In genomic region chr1:23555225-23555801, GRCh38 we compare ENCODE assay signal across 8 cellular contexts. TPM values are rescaled to one million over a fixed set of nuclear protein-coding genes. Genes with fewer than 3 reads are reported as not detected.
DNase-seq lines count a peak whose midpoint lies in the region; ATAC-seq and TF ChIP-seq lines count a peak whose summit lies in the region.

No MANE protein-coding gene starts in this region.

- TF ChIP-seq RAD21 in liver (IDR thresholded peaks at IDR 0.05), result no peak

- ATAC-seq in HG03045 (IDR thresholded peaks at IDR 0.05; ENCODE audit: unreplicated experiment) (no peak), GM18519 (IDR thresholded peaks at IDR 0.05; ENCODE audit: low FRiP score, unreplicated experiment) (no peak)

- H3K4me3 ChIP-seq in Karpas-422 (ENCODE audit: low read length) (peak overlapping the region; percentile 52), liver (ENCODE audit: low read depth in 1 of 3, low read length in 3 of 3) (peak overlapping the region; percentile 11 to 58 (median 32)), tibial nerve (peak overlapping the region; percentile 44 to 93 (median 82))

- 0 out of 2 replicates have a peak, but pooled peaks cover 4% of the 10 kb centered on the region for H3K79me2 ChIP-seq in Karpas-422 (ENCODE audit: low read length)

- peak overlapping the region; percentile 65 for H3K4me2 ChIP-seq in Karpas-422 (ENCODE audit: low read depth, low read length, poor library complexity, severe bottlenecking)

- H3K9me2 ChIP-seq in Karpas-422 (replicated peaks; ENCODE audit: insufficient read depth, low read length), result no peaks in the 10 kb centered on the region

- TF ChIP-seq POLR2A in tibial nerve (IDR thresholded peaks at IDR 0.05), result no peak

- no peaks in the 10 kb centered on the region for H3K36me3 ChIP-seq in Karpas-422 (ENCODE audit: insufficient read depth, low read length)
- no peaks in the 10 kb centered on the region for H3K36me3 ChIP-seq in liver (ENCODE audit: control insufficient read depth in 4 of 4, insufficient read depth in 3 of 4, low read depth in 1 of 4, low read length in 3 of 4)
- peaks cover 0 to 13% (median 0%) of the 10 kb centered on the region in 3 donors for H3K36me3 ChIP-seq in tibial nerve

- WGBS in liver, result 36% methylated on average over 18 of the region's 18 CpGs
- WGBS in tibial nerve, 2 donors, result 6 to 7% methylated on average over 18 of the region's 18 CpGs

- H3K9ac ChIP-seq in Karpas-422 (ENCODE audit: low read length) (peak overlapping the region; percentile 57), liver (ENCODE audit: low read depth in 1 of 2, low read length in 2 of 2) (no peak overlapping the region)

- H3K27me3 ChIP-seq in Karpas-422 (ENCODE audit: low read length) (no peaks in the 10 kb centered on the region), liver (ENCODE audit: control insufficient read depth in 4 of 4, insufficient read depth in 4 of 4, low read length in 3 of 4) (no peaks in the 10 kb centered on the region), tibial nerve (no peaks in the 10 kb centered on the region)

- H3K27ac ChIP-seq in Karpas-422 (ENCODE audit: low read length) (peak overlapping the region; percentile 51), liver (ENCODE audit: low read depth in 1 of 2, low read length in 2 of 2) (peak overlapping the region; percentile 46 to 81), tibial nerve (peak overlapping the region; percentile 90 to 97 (median 96))

- H3K9me3 ChIP-seq in Karpas-422 (ENCODE audit: low read length) (no peaks in the 10 kb centered on the region), liver (ENCODE audit: control insufficient read depth in 4 of 4, low read length in 3 of 4) (no peaks in the 10 kb centered on the region), tibial nerve (no peaks in the 10 kb centered on the region)

- H4K20me1 ChIP-seq in Karpas-422 (ENCODE audit: insufficient read depth, low read depth, low read length), result peaks cover 11% of the 10 kb centered on the region

- H3K4me1 ChIP-seq in Karpas-422 (ENCODE audit: low read length), result peaks cover 80% of the 10 kb centered on the region
- H3K4me1 ChIP-seq in liver (ENCODE audit: control insufficient read depth in 4 of 4, insufficient read depth in 4 of 4, low read length in 3 of 4), result peaks cover 0 to 32% (median 14%) of the 10 kb centered on the region in 4 donors
- peaks cover 0 to 46% (median 24%) of the 10 kb centered on the region in 4 donors for H3K4me1 ChIP-seq in tibial nerve

- H2AFZ ChIP-seq in Karpas-422 (ENCODE audit: low read length), result peak overlapping the region; percentile 41; the same call in 1 of the 2 replicates

- TF ChIP-seq EP300 in tibial nerve (IDR thresholded peaks at IDR 0.05), result no peak

- DNase-seq in DMS 273 (lab: John Stamatoyannopoulos, UW; ENCODE audit: unreplicated experiment) (peak; percentile 82), Karpas-422 (no peak), astrocyte of the hippocampus (ENCODE audit: low read depth, low spot score) (peak; percentile 86), tibial nerve (ENCODE audit: low spot score in 2 of 2) (no peak)
- no peak for DNase-seq in activated CD8-positive, alpha-beta memory T cell treated with anti-CD3 and anti-CD28 coated beads, Interleukin-2, amount 50 U/mL, for 48 hours

- TF ChIP-seq CTCF in liver (IDR thresholded peaks at IDR 0.05; ENCODE audit: low read depth, low read length, missing input control) (no peak), tibial nerve (IDR thresholded peaks at IDR 0.05) (no peak)

TF ChIP-seq in liver, 16 proteins besides CTCF, POLR2A, EP300 and RAD21:
- TF ChIP-seq, protein P1, sequence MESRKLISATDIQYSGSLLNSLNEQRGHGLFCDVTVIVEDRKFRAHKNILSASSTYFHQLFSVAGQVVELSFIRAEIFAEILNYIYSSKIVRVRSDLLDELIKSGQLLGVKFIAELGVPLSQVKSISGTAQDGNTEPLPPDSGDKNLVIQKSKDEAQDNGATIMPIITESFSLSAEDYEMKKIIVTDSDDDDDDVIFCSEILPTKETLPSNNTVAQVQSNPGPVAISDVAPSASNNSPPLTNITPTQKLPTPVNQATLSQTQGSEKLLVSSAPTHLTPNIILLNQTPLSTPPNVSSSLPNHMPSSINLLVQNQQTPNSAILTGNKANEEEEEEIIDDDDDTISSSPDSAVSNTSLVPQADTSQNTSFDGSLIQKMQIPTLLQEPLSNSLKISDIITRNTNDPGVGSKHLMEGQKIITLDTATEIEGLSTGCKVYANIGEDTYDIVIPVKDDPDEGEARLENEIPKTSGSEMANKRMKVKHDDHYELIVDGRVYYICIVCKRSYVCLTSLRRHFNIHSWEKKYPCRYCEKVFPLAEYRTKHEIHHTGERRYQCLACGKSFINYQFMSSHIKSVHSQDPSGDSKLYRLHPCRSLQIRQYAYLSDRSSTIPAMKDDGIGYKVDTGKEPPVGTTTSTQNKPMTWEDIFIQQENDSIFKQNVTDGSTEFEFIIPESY (IDR thresholded peaks at IDR 0.05), result no peak
- TF ChIP-seq, protein P2, sequence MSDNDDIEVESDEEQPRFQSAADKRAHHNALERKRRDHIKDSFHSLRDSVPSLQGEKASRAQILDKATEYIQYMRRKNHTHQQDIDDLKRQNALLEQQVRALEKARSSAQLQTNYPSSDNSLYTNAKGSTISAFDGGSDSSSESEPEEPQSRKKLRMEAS (IDR thresholded peaks at IDR 0.05), result peak; percentile 19
TF ChIP-seq in liver: peak in this region for 1.

RNA-seq across cellular contexts. Expression of gene ID3, which starts 4.0 kb away (rescaled TPM):
- 32.0 and 33.0 TPM in 2 replicates for total RNA-seq in Karpas-422 (2014; rRNA removed; shearing (Covaris generic); ENCODE audit: low replicate concordance)
- 10 to 100 TPM; 21.6 to 38.6 TPM for total RNA-seq in liver
- 10 to 100 TPM; 37.3 to 42.6 TPM for polyA plus RNA-seq in liver
- total RNA-seq in tibial nerve, result 100 to 1,000 TPM; 263 to 369 (median 312) TPM

RNA-seq across cellular contexts. Expression of gene E2F2, which starts 24.3 kb away (rescaled TPM):
- 6.6 and 8.0 TPM in 2 replicates for total RNA-seq in Karpas-422 (2014; rRNA removed; shearing (Covaris generic); ENCODE audit: low replicate concordance)
- 10 to 100 TPM in 1 of 2 donors, under 1 TPM in 1; 0.08 to 79.9 TPM for total RNA-seq in liver
- under 1 TPM; 0.36 to 0.53 TPM for polyA plus RNA-seq in liver
- under 1 TPM in 3 of 4 donors, not detected in 1; 0.20 to 0.30 (median 0.21) TPM for total RNA-seq in tibial nerve

Comparison
In these comparisons a context has a peak if more than half of its experiments do, and no peak if none do; other contexts are left out.
1. DNase-seq: peak in DMS 273 (single experiment) and astrocyte of the hippocampus (single experiment); none in Karpas-422 (single experiment), tibial nerve (0 of 2) and activated CD8-positive, alpha-beta memory T cell treated with anti-CD3 and anti-CD28 coated beads, Interleukin-2, amount 50 U/mL, for 48 hours (single experiment).
2. H3K4me3 ChIP-seq: peak in every context shown above with its lines; median percentile 82 in tibial nerve; 52 in Karpas-422; 32 in liver.
3. Peak in every context shown above with its lines, with median percentiles within 50 percentile points of each other: H3K27ac ChIP-seq.